In genomic region chr15:40252438-40253178, GRCh38 we compare ENCODE assay signal across 8 cellular contexts. TPM values are rescaled to one million over a fixed set of nuclear protein-coding genes. Genes with fewer than 3 reads are reported as not detected.
DNase-seq lines count a peak whose midpoint lies in the region; ATAC-seq and TF ChIP-seq lines count a peak whose summit lies in the region.

No MANE protein-coding gene starts in this region.

- peak overlapping the region; percentile 73 for H2AFZ ChIP-seq in hepatocyte

- H3K27me3 ChIP-seq in hepatocyte, result peaks cover 26% of the 10 kb centered on the region
- H3K27me3 ChIP-seq in gastrocnemius medialis, result no peaks in the 10 kb centered on the region

- H3K4me2 ChIP-seq in hepatocyte, result peak overlapping the region; percentile 97

- H3K4me1 ChIP-seq in hepatocyte (ENCODE audit: insufficient read depth), result peaks cover 4% of the 10 kb centered on the region
- H3K4me1 ChIP-seq in gastrocnemius medialis, result peaks cover 6 to 7% of the 10 kb centered on the region in 2 donors

- no peaks in the 10 kb centered on the region for H3K9me2 ChIP-seq in hepatocyte (replicated peaks; ENCODE audit: insufficient read depth)

- in situ Hi-C loops in gastrocnemius medialis (cut with MboI; ENCODE audit: low sequenced_read_pairs in 4 of 4), result no loop called here

- no peaks in the 10 kb centered on the region for H3K79me2 ChIP-seq in hepatocyte

- H4K20me1 ChIP-seq in hepatocyte (ENCODE audit: insufficient read depth, poor library complexity, severe bottlenecking), result no peaks in the 10 kb centered on the region

- H3K36me3 Mint-ChIP-seq in CD14-positive monocyte, result peaks cover 4 to 6% of the 10 kb centered on the region in 2 donors
- no peaks in the 10 kb centered on the region for H3K36me3 Mint-ChIP-seq in activated T-helper 2 cell treated with anti-CD3 and anti-CD28 coated beads, Interferon-gamma antibody, Interleukin-2, Interleukin-4, amounts not matched to agents 10 μg/mL and 5 μg/mL and 100 μg/mL, durations not matched to agents 14 hours and 24 hours and 36 hours (ENCODE audit: low read depth)

- no peak for TF ChIP-seq CTCF in CD14-positive monocyte (IDR thresholded peaks at IDR 0.05)
- TF ChIP-seq CTCF in hepatocyte (IDR thresholded peaks at IDR 0.05; ENCODE audit: poor library complexity), result peak; percentile 3
- TF ChIP-seq CTCF in gastrocnemius medialis (IDR thresholded peaks at IDR 0.05 in 4 of 5, conservative IDR thresholded peaks at IDR 0.05 in 1 of 5), result no peak

- TF ChIP-seq POLR2A in gastrocnemius medialis (IDR thresholded peaks at IDR 0.05), result no peak

- H3K9me3 ChIP-seq in hepatocyte (ENCODE audit: low read depth), result no peaks in the 10 kb centered on the region
- no peaks in the 10 kb centered on the region for H3K9me3 ChIP-seq in gastrocnemius medialis

- peaks cover 39 to 52% (median 41%) of the 10 kb centered on the region in 3 donors for H3K27me3 Mint-ChIP-seq in CD14-positive monocyte (ENCODE audit: low read depth in 3 of 3)
- peaks cover 49% of the 10 kb centered on the region for H3K27me3 Mint-ChIP-seq in activated T-helper 2 cell treated with anti-CD3 and anti-CD28 coated beads, Interferon-gamma antibody, Interleukin-2, Interleukin-4, amounts not matched to agents 10 μg/mL and 5 μg/mL and 100 μg/mL, durations not matched to agents 14 hours and 24 hours and 36 hours (ENCODE audit: low read depth)

- peak; percentile 49 for ATAC-seq in HG03432 (IDR thresholded peaks at IDR 0.05; ENCODE audit: unreplicated experiment)
- peak; percentile 40 to 64 for ATAC-seq in gastrocnemius medialis
- no peak for ATAC-seq in GM21447 (IDR thresholded peaks at IDR 0.05; ENCODE audit: unreplicated experiment)

- WGBS in hepatocyte (ENCODE audit: low lambda C conversion rate, missing lambda C conversion rate), result 1% methylated on average over 52 of the region's 84 CpGs

- peak overlapping the region in 1 of 7 donors; percentile 45 for H3K27ac Mint-ChIP-seq in CD14-positive monocyte
- no peak overlapping the region for H3K27ac Mint-ChIP-seq in activated T-helper 2 cell treated with anti-CD3 and anti-CD28 coated beads, Interferon-gamma antibody, Interleukin-2, Interleukin-4, amounts not matched to agents 10 μg/mL and 5 μg/mL and 100 μg/mL, durations not matched to agents 14 hours and 24 hours and 36 hours

- no peaks in the 10 kb centered on the region for H3K36me3 ChIP-seq in hepatocyte (replicated peaks; ENCODE audit: insufficient read depth, low read depth)
- no peaks in the 10 kb centered on the region for H3K36me3 ChIP-seq in gastrocnemius medialis

- DNase-seq in CD14-positive monocyte (ENCODE audit: low spot score) (no peak), hepatocyte (ENCODE audit: low spot score) (peak; percentile 58), gastrocnemius medialis (no peak), NCI-H187 treated with DMSO at 0.1 percent for 48 hours (lab: John Stamatoyannopoulos, UW) (no peak)
- DNase-seq in activated T-helper 2 cell treated with anti-CD3 and anti-CD28 coated beads, Interferon-gamma antibody, Interleukin-2, Interleukin-4, amounts not matched to agents 10 μg/mL and 5 μg/mL and 100 μg/mL, durations not matched to agents 14 hours and 24 hours and 36 hours (ENCODE audit: low spot score), result no peak
- no peak for DNase-seq in activated CD4-positive, CD25-positive, alpha-beta regulatory T cell treated with anti-CD3 and anti-CD28 coated beads, Interleukin-2, amount 50 U/mL, for 72 hours

- H3K4me1 Mint-ChIP-seq in CD14-positive monocyte, result peaks cover 8% of the 10 kb centered on the region
- peaks cover 4% of the 10 kb centered on the region for H3K4me1 Mint-ChIP-seq in activated T-helper 2 cell treated with anti-CD3 and anti-CD28 coated beads, Interferon-gamma antibody, Interleukin-2, Interleukin-4, amounts not matched to agents 10 μg/mL and 5 μg/mL and 100 μg/mL, durations not matched to agents 14 hours and 24 hours and 36 hours (ENCODE audit: low read depth)

- intact Hi-C loops in CD14-positive monocyte (cut with micrococcal nuclease), result no loop called here
- intact Hi-C loops in activated T-helper 2 cell treated with anti-CD3 and anti-CD28 coated beads, Interferon-gamma antibody, Interleukin-2, Interleukin-4, amounts not matched to agents 10 μg/mL and 5 μg/mL and 100 μg/mL, durations not matched to agents 14 hours and 24 hours and 36 hours (cut with micrococcal nuclease), result no loop called here
- intact Hi-C loops in gastrocnemius medialis (cut with DNase I; ENCODE audit: low total_unique reads), result no loop called here

- peaks cover 0 to 5% (median 3%) of the 10 kb centered on the region in 7 donors for H3K9me3 Mint-ChIP-seq in CD14-positive monocyte
- no peaks in the 10 kb centered on the region for H3K9me3 Mint-ChIP-seq in activated T-helper 2 cell treated with anti-CD3 and anti-CD28 coated beads, Interferon-gamma antibody, Interleukin-2, Interleukin-4, amounts not matched to agents 10 μg/mL and 5 μg/mL and 100 μg/mL, durations not matched to agents 14 hours and 24 hours and 36 hours

- H3K4me3 Mint-ChIP-seq in CD14-positive monocyte, result peak overlapping the region; percentile 74 to 91
- H3K4me3 Mint-ChIP-seq in activated T-helper 2 cell treated with anti-CD3 and anti-CD28 coated beads, Interferon-gamma antibody, Interleukin-2, Interleukin-4, amounts not matched to agents 10 μg/mL and 5 μg/mL and 100 μg/mL, durations not matched to agents 14 hours and 24 hours and 36 hours (ENCODE audit: low read depth), result peak overlapping the region; percentile 69

- H3K4me3 ChIP-seq in hepatocyte (peak overlapping the region; percentile 60), gastrocnemius medialis (peak overlapping the region; percentile 50 to 67 (median 54))

- no peak overlapping the region for H3K27ac ChIP-seq in hepatocyte
- H3K27ac ChIP-seq in gastrocnemius medialis, result no peak overlapping the region

RNA-seq across cellular contexts. Expression of gene PAK6, which starts 13.7 kb away (rescaled TPM):
- not detected for polyA plus RNA-seq in CD14-positive monocyte
- total RNA-seq in activated T-helper 2 cell treated with anti-CD3 and anti-CD28 coated beads, Interferon-gamma antibody, Interleukin-2, Interleukin-4, amounts not matched to agents 10 μg/mL and 5 μg/mL and 100 μg/mL, durations not matched to agents 14 hours and 24 hours and 36 hours, result 0.27 and 0.78 TPM in 2 replicates
- 2.6 and 6.1 TPM in 2 replicates for total RNA-seq in hepatocyte
- polyA plus RNA-seq in hepatocyte, result 2.7 and 8.2 TPM in 2 replicates
- 1 to 10 TPM in 3 of 4 donors, not detected in 1; 1.4 to 2.2 (median 1.5) TPM for total RNA-seq in gastrocnemius medialis

RNA-seq across cellular contexts. Expression of gene ANKRD63, which starts 30.3 kb away (rescaled TPM):
- polyA plus RNA-seq in CD14-positive monocyte (not detected), hepatocyte (0.47 and 1.2 TPM in 2 replicates)
- 0.41 and 0.48 TPM in 2 replicates for total RNA-seq in activated T-helper 2 cell treated with anti-CD3 and anti-CD28 coated beads, Interferon-gamma antibody, Interleukin-2, Interleukin-4, amounts not matched to agents 10 μg/mL and 5 μg/mL and 100 μg/mL, durations not matched to agents 14 hours and 24 hours and 36 hours
- total RNA-seq in hepatocyte (0.30 TPM in 1 of 2 replicates, not detected in the other), gastrocnemius medialis (not detected)

RNA-seq across cellular contexts. Expression of gene PLCB2, which starts 55.1 kb away (rescaled TPM):
- 10 to 100 TPM; 56.5 to 74.5 TPM for polyA plus RNA-seq in CD14-positive monocyte
- 96.3 and 98.9 TPM in 2 replicates for total RNA-seq in activated T-helper 2 cell treated with anti-CD3 and anti-CD28 coated beads, Interferon-gamma antibody, Interleukin-2, Interleukin-4, amounts not matched to agents 10 μg/mL and 5 μg/mL and 100 μg/mL, durations not matched to agents 14 hours and 24 hours and 36 hours
- 1.0 and 1.7 TPM in 2 replicates for total RNA-seq in hepatocyte
- 4.4 and 4.9 TPM in 2 replicates for polyA plus RNA-seq in hepatocyte
- 1 to 10 TPM in 2 of 4 donors, under 1 TPM in 1, not detected in 1; 0.72 to 2.0 (median 1.4) TPM for total RNA-seq in gastrocnemius medialis

Comparison
In these comparisons a context has a peak if more than half of its experiments do, and no peak if none do; other contexts are left out.
1. RNA of gene PLCB2, which starts 55.1 kb away (total RNA-seq): 96.3 to 98.9 TPM in activated T-helper 2 cell treated with anti-CD3 and anti-CD28 coated beads, Interferon-gamma antibody, Interleukin-2, Interleukin-4, amounts not matched to agents 10 μg/mL and 5 μg/mL and 100 μg/mL, durations not matched to agents 14 hours and 24 hours and 36 hours; 1.0 to 1.7 TPM in hepatocyte and 0.72 to 2.0 TPM in gastrocnemius medialis; every median in the first group is over 10 times any median in the second.